In the genomic region with DNA sequence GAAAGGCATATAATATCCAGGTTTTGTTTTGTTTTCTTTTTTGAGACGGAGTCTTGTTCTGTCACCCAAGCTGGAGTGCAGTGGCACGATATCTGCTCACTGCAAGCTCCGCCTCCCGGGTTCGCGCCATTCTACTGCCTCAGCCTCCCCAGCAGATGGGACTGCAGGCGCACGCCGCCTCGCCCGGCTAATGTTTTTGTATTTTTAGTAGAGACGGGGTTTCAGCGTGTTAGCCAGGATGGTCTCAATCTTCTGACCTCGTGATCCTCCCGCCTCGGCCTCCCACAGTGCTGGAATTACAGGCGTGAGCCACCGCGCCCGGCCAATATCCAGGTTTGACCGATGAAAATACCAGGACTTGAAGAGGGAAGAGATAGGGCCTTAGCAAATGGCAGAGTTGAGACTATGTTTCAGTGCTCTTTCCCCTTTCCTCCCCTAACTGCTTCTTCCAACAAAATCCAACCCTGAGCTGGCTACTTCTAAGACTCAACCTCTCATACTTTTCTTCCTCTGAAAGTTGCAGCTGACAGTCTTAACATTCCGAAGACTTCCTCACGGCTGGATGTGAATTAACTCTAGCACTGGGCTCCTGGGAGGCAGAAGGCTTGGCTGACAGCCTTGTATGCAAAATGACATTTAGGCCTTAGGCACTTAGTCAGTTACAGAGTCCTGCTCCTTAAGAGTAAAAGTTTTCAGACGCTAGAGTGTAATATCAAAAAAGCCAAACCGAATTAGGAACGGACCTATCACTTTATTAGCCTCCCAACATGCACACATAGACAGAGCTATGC, we compare ENCODE assay signal across 17 cellular contexts. TPM values are rescaled to one million over a fixed set of nuclear protein-coding genes. Genes with fewer than 3 reads are reported as not detected.
DNase-seq lines count a peak whose midpoint lies in the region; ATAC-seq, FAIRE-seq and TF ChIP-seq lines count a peak whose summit lies in the region.
"Had no signal": no experiment of that assay in that cellular context is flagged by ENCODE, and none has a peak within 500 bp of the region (broad histone marks: within the 10 kb centered on the region; RNA-seq: fewer than 3 reads in every experiment).

No MANE protein-coding gene starts in this region.

- ATAC-seq in psoas muscle (no peak), HG03442 (IDR thresholded peaks at IDR 0.05; ENCODE audit: unreplicated experiment) (no peak)
- ATAC-seq: activated CD8-positive, alpha-beta memory T cell treated with anti-CD3 and anti-CD28 coated beads, Interleukin-2, amount 10 ng/mL, durations not matched to agents 7 days and 5 days; stimulated activated naive CD8-positive, alpha-beta T cell treated with anti-CD3 and anti-CD28 coated beads, Interleukin-15, amount 100 ng/mL, for 72 hours had no signal

- peak overlapping the region in 7 of 11 experiments; percentile 7 to 49 (median 32); a peak in 8 of 22 replicates for H3K27ac ChIP-seq in BLaER1 treated with 17β-estradiol and CSF1 and Interleukin-3, amounts not matched to agents 10 nM and 100 nM
- H3K27ac ChIP-seq in VCaP, result 0 out of 2 replicates have a peak overlapping the region, but pooled peaks have one; percentile 22
- peak overlapping the region; percentile 14 for H3K27ac ChIP-seq in psoas muscle
- H3K27ac ChIP-seq: SK-N-MC had no signal

- FAIRE-seq in GM12892 (lab: Jason Lieb, UNC), result no peak
- FAIRE-seq: H54 had no signal

- DNase-seq in fibroblast of the aortic adventitia (ENCODE audit: low read depth) (peak; percentile 40), psoas muscle (no peak), HCEC 1CT (no peak), GM12892 (ENCODE audit: insufficient read length) (no peak)
- no peak for DNase-seq in activated CD8-positive, alpha-beta memory T cell treated with anti-CD3 and anti-CD28 coated beads, Interleukin-2, amount 50 U/mL, for 4 hours
- DNase-seq: activated CD8-positive, alpha-beta memory T cell treated with anti-CD3 and anti-CD28 coated beads, Interleukin-2, amount 10 ng/mL, durations not matched to agents 7 days and 5 days; activated naive CD4-positive, alpha-beta T cell treated with anti-CD3 and anti-CD28 coated beads for 36 hours; central memory CD4-positive, alpha-beta T cell; NCI-H1105; nephron progenitor cell; NK-92 treated with Interleukin-12 subunit alpha and Interleukin-12 subunit beta, amount 100 ng/mL, for 24 hours; stimulated activated naive CD8-positive, alpha-beta T cell treated with anti-CD3 and anti-CD28 coated beads, Interleukin-15, amount 100 ng/mL, for 72 hours had no signal

- intact Hi-C loops in psoas muscle (cut with DNase I), result no loop called here

- no peaks in the 10 kb centered on the region for H3K27me3 ChIP-seq in BLaER1 treated with 17β-estradiol and CSF1 and Interleukin-3, amounts not matched to agents 10 nM and 100 nM
- no peaks in the 10 kb centered on the region for H3K27me3 ChIP-seq in psoas muscle (ENCODE audit: insufficient read depth in 3 of 3, low read length in 2 of 3)

- peaks cover 23 to 81% (median 47%) of the 10 kb centered on the region in 10 experiments for H3K4me1 ChIP-seq in BLaER1 treated with 17β-estradiol and CSF1 and Interleukin-3, amounts not matched to agents 10 nM and 100 nM
- H3K4me1 ChIP-seq in psoas muscle, result peaks cover 6% of the 10 kb centered on the region

- H3K4me3 ChIP-seq in BLaER1 treated with 17β-estradiol and CSF1 and Interleukin-3, amounts not matched to agents 10 nM and 100 nM, result no peak overlapping the region
- H3K4me3 ChIP-seq in fibroblast of the aortic adventitia (ENCODE audit: low read depth, low read length) (no peak overlapping the region), psoas muscle (no peak overlapping the region)
- H3K4me3 ChIP-seq: SK-N-MC had no signal

- no peaks in the 10 kb centered on the region; a peak in 1 of 22 replicates for H3K36me3 ChIP-seq in BLaER1 treated with 17β-estradiol and CSF1 and Interleukin-3, amounts not matched to agents 10 nM and 100 nM
- no peaks in the 10 kb centered on the region for H3K36me3 ChIP-seq in psoas muscle (ENCODE audit: insufficient read depth in 1 of 2, low read depth in 1 of 2)

- H3K9ac ChIP-seq in BLaER1 treated with 17β-estradiol and CSF1 and Interleukin-3, amounts not matched to agents 10 nM and 100 nM, result peak overlapping the region in 1 of 11 experiments; percentile 11; a peak in 1 of 22 replicates

- H3K4me2 ChIP-seq in BLaER1 treated with 17β-estradiol and CSF1 and Interleukin-3, amounts not matched to agents 10 nM and 100 nM, result peak overlapping the region in 3 of 11 experiments; percentile 22 to 77 (median 71); a peak in 4 of 22 replicates

- no peaks in the 10 kb centered on the region for H4K20me1 ChIP-seq in BLaER1 treated with 17β-estradiol and CSF1 and Interleukin-3, amounts not matched to agents 10 nM and 100 nM

- no peak for TF ChIP-seq POLR2A in GM12892 (IDR thresholded peaks at IDR 0.05; ENCODE audit: low read depth, low read length)

- H3K9me3 ChIP-seq in BLaER1 treated with 17β-estradiol and CSF1 and Interleukin-3, amounts not matched to agents 10 nM and 100 nM (replicated peaks in 1 of 11), result no peaks in the 10 kb centered on the region
- H3K9me3 ChIP-seq in psoas muscle, result no peaks in the 10 kb centered on the region

- 82 to 86% (median 84%) methylated on average over 26 of the region's 26 CpGs for WGBS in psoas muscle, 3 donors

- TF ChIP-seq CTCF in VCaP (conservative IDR thresholded peaks at IDR 0.05) (no peak), fibroblast of the aortic adventitia (IDR thresholded peaks at IDR 0.05; ENCODE audit: insufficient read depth, low read length) (no peak), psoas muscle (IDR thresholded peaks at IDR 0.05) (no peak)

RNA-seq across cellular contexts. Expression of a gene that starts 15.2 kb away (rescaled TPM):
- total RNA-seq in fibroblast of the aortic adventitia (ENCODE audit: low replicate concordance) (2,605 and 3,136 TPM in 2 replicates), psoas muscle (100 to 1,000 TPM; 140 to 522 (median 378) TPM)
- 1,000 to 10,000 TPM in 1 of 3 donors, 100 to 1,000 TPM in 2; 320 to 2,117 (median 350) TPM for polyA plus RNA-seq in psoas muscle
- polyA plus RNA-seq in GM12892 (2012; ENCODE audit: missing spikeins), result 79.4 TPM
